In the genomic region with DNA sequence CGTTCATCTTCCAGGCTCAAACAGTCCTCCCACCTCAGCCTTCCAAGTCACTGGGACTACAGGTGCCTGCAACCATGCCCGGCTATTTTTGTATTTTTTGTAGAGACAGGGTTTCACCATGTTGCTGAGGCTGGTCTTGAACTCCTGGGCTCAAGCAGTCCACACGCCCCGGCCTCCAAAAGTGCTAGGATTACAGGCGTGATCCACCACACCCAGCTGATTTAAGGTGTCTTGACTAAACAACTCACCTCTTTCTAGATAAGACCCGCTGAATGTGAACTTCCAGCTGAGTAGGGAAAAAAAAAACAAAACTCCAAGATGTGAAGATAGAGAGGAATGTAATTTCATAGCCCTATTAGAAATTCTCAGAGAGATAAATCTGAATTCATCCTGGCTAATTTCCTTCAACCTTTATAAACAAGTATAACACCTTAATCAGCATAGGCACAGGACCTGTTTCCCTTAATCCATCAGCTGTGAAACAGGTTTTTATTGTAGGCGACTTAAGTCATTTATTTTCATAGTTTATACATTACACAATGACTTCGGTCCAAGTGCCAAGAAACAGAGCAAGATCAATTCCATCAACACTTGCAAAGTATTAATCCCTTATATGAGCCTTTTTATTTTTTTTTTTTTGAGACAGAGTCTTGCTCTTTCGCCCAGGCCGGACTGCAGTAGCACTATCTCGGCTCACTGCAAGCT, we compare ENCODE assay signal across 1 cellular context.
TF ChIP-seq lines count a peak whose summit lies in the region.

No MANE protein-coding gene starts in this region.

TF ChIP-seq in GM23338, 12 proteins besides CTCF, POLR2A, EP300 and RAD21 (continued from another document):
- TF ChIP-seq, protein P1, sequence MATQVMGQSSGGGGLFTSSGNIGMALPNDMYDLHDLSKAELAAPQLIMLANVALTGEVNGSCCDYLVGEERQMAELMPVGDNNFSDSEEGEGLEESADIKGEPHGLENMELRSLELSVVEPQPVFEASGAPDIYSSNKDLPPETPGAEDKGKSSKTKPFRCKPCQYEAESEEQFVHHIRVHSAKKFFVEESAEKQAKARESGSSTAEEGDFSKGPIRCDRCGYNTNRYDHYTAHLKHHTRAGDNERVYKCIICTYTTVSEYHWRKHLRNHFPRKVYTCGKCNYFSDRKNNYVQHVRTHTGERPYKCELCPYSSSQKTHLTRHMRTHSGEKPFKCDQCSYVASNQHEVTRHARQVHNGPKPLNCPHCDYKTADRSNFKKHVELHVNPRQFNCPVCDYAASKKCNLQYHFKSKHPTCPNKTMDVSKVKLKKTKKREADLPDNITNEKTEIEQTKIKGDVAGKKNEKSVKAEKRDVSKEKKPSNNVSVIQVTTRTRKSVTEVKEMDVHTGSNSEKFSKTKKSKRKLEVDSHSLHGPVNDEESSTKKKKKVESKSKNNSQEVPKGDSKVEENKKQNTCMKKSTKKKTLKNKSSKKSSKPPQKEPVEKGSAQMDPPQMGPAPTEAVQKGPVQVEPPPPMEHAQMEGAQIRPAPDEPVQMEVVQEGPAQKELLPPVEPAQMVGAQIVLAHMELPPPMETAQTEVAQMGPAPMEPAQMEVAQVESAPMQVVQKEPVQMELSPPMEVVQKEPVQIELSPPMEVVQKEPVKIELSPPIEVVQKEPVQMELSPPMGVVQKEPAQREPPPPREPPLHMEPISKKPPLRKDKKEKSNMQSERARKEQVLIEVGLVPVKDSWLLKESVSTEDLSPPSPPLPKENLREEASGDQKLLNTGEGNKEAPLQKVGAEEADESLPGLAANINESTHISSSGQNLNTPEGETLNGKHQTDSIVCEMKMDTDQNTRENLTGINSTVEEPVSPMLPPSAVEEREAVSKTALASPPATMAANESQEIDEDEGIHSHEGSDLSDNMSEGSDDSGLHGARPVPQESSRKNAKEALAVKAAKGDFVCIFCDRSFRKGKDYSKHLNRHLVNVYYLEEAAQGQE (IDR thresholded peaks at IDR 0.05; ENCODE audit: unreplicated experiment): no peak
- TF ChIP-seq POLR2AphosphoS5 (IDR thresholded peaks at IDR 0.05; ENCODE audit: low read depth) (no peak), JUNB (IDR thresholded peaks at IDR 0.05; ENCODE audit: unreplicated experiment) (no peak), ZNF331 (CRISPR knock-in tag; IDR thresholded peaks at IDR 0.05; ENCODE audit: low read depth) (no peak), NANOG (IDR thresholded peaks at IDR 0.05; ENCODE audit: borderline replicate concordance) (no peak), CREB1 (CRISPR knock-in tag; IDR thresholded peaks at IDR 0.05; ENCODE audit: low read depth) (no peak), EZH2 (IDR thresholded peaks at IDR 0.05; ENCODE audit: low read depth, unreplicated experiment) (no peak), ZNF114 (CRISPR knock-in tag; IDR thresholded peaks at IDR 0.05) (no peak)
- TF ChIP-seq, protein P2, sequence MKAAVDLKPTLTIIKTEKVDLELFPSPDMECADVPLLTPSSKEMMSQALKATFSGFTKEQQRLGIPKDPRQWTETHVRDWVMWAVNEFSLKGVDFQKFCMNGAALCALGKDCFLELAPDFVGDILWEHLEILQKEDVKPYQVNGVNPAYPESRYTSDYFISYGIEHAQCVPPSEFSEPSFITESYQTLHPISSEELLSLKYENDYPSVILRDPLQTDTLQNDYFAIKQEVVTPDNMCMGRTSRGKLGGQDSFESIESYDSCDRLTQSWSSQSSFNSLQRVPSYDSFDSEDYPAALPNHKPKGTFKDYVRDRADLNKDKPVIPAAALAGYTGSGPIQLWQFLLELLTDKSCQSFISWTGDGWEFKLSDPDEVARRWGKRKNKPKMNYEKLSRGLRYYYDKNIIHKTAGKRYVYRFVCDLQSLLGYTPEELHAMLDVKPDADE (IDR thresholded peaks at IDR 0.05): no peak
